ENCODE assay signal across 9 cellular contexts in the genomic region with DNA sequence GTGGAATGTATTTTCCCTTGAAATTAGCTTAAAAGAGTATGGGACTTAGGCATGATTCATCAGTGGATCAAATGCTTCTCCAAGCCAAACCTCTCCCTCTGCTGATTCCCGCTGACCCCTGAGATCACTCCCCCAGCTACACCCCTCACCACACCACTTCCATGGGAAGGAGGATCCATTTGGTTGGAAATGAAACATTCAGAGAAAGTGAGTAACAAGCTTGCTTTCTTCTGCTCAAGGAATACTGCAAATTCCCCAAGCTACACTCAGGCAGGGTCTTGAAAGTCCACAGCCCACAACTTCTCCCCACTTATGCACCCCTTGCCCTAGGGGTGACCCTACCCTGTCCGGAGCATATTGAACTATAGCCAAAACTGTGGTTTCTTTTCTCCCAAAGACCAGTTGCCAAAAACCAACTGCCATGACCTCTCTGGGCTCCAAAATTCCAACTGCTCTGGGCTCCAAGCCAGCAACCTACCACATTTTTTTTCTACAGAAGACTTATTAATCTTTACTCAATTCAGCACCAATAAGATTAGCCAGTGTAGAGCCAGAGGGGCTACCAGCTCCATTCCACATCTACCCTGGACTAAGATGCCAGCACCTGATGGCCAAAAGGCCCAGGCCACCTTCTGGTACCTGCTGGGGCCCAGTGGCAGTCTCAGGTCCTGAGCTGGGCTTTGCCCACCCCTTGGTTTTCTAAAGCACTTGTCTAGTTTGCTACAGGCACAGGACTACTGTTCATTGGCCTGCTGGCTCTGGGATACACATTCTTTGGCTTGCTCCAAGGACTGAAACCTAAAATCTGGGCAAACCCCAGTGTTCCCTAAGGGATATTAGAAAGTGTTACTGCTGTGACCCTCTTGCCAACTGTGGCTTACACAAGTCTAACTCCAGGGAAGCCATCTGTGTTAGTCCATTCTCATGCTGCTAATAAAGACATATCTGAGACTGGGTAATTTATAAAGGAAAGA.
DNase-seq lines count a peak whose midpoint lies in the region; ATAC-seq, FAIRE-seq and TF ChIP-seq lines count a peak whose summit lies in the region.
"Had no signal": no experiment of that assay in that cellular context is flagged by ENCODE, and none has a peak within 500 bp of the region (broad histone marks: within the 10 kb centered on the region; RNA-seq: fewer than 3 reads in every experiment).

No MANE protein-coding gene starts in this region.

- peak overlapping the region; percentile 84; the same call in 1 of the 2 replicates for H3K27ac ChIP-seq in GM23338 (ENCODE audit: low read depth)
- H3K27ac ChIP-seq in VCaP: peak overlapping the region; percentile 76
- H3K27ac ChIP-seq in heart right ventricle: peak overlapping the region in 9 of 10 donors; percentile 55 to 96 (median 88)
- H3K27ac ChIP-seq in gastrocnemius medialis: peak overlapping the region in 3 of 4 donors; percentile 9 to 30 (median 11)

- peaks cover 4% of the 10 kb centered on the region for H3K27me3 Mint-ChIP-seq in GM23338 (ENCODE audit: insufficient read depth, low read depth, poor library complexity)

- ATAC-seq in GM23338 (no peak), heart right ventricle (no peak), gastrocnemius medialis (no peak)

- H3K4me1 Mint-ChIP-seq in GM23338: peaks cover 47% of the 10 kb centered on the region

- in situ Hi-C loops in gastrocnemius medialis (cut with MboI; ENCODE audit: low sequenced_read_pairs in 4 of 4): loop anchor here in 1 of 4 donors (25.0 kb wide), 1 partner anchor 139 kb away; no protein-coding TSS in a partner anchor

- peaks cover 7% of the 10 kb centered on the region; the same call in 1 of the 2 replicates for H4K20me1 ChIP-seq in GM23338 (replicated peaks; ENCODE audit: insufficient read depth)

- peaks cover 84% of the 10 kb centered on the region for H3K79me2 ChIP-seq in GM23338 (replicated peaks; ENCODE audit: insufficient read depth)

- H3K36me3 Mint-ChIP-seq in GM23338 (ENCODE audit: low read depth): no peaks in the 10 kb centered on the region; the same call in 2 of the 3 replicates

- H3K9me3 ChIP-seq in heart right ventricle (no peaks in the 10 kb centered on the region), gastrocnemius medialis (no peaks in the 10 kb centered on the region)

- H3F3A ChIP-seq in GM23338 (replicated peaks; ENCODE audit: low read depth): peaks cover 10% of the 10 kb centered on the region; the same call in 1 of the 2 replicates

- no peak for TF ChIP-seq CTCF in GM23338 (conservative IDR thresholded peaks at IDR 0.05; ENCODE audit: low read depth in 2 of 2)
- no peak for TF ChIP-seq CTCF in VCaP (conservative IDR thresholded peaks at IDR 0.05)
- no peak for TF ChIP-seq CTCF in heart right ventricle (IDR thresholded peaks at IDR 0.05)
- no peak for TF ChIP-seq CTCF in gastrocnemius medialis (IDR thresholded peaks at IDR 0.05 in 4 of 5, conservative IDR thresholded peaks at IDR 0.05 in 1 of 5)

- H3K4me1 ChIP-seq in GM23338 (ENCODE audit: insufficient read depth) (peaks cover 45% of the 10 kb centered on the region), heart right ventricle (peaks cover 16 to 97% (median 70%) of the 10 kb centered on the region in 9 donors), gastrocnemius medialis (peaks cover 64 to 73% of the 10 kb centered on the region in 2 donors)

- H3K27me3 ChIP-seq in GM23338 (ENCODE audit: insufficient read depth) (no peaks in the 10 kb centered on the region), heart right ventricle (no peaks in the 10 kb centered on the region), gastrocnemius medialis (no peaks in the 10 kb centered on the region)

- H3K27ac Mint-ChIP-seq in GM23338: no peak overlapping the region

- intact Hi-C loops in heart right ventricle (cut with DNase I): loop anchor here in 1 of 10 donors (2.0 kb wide), 1 partner anchor 22 kb away; no protein-coding TSS in a partner anchor
- intact Hi-C loops in gastrocnemius medialis (cut with DNase I; ENCODE audit: low total_unique reads): no loop called here

- H3K36me3 ChIP-seq in GM23338 (ENCODE audit: insufficient read depth) (no peaks in the 10 kb centered on the region), heart right ventricle (no peaks in the 10 kb centered on the region), gastrocnemius medialis (no peaks in the 10 kb centered on the region)

- no peak for FAIRE-seq in GM19239 (lab: Jason Lieb, UNC)

- no peak overlapping the region; the same call in 2 of the 3 replicates for H3K4me3 Mint-ChIP-seq in GM23338

- no peaks in the 10 kb centered on the region for H3K9me3 Mint-ChIP-seq in GM23338

- DNase-seq in GM23338 (ENCODE audit: low spot score) (no peak), heart right ventricle (no peak), gastrocnemius medialis (no peak), GM19239 (ENCODE audit: insufficient read length, low spot score) (no peak), NCI-H1417 (lab: John Stamatoyannopoulos, UW) (no peak), NCI-H1436 (lab: John Stamatoyannopoulos, UW) (no peak)
- no peak for DNase-seq in central memory CD4-positive, alpha-beta T cell
- DNase-seq: glutamatergic neuron had no signal

- H2AFZ ChIP-seq in GM23338: no peak overlapping the region

- no peaks in the 10 kb centered on the region; the same call in 1 of the 2 replicates for H3K9me2 ChIP-seq in GM23338 (ENCODE audit: insufficient read depth)

- 46 to 47% methylated on average over 2 of the region's 2 CpGs for WGBS in heart right ventricle, 2 donors

- H3K4me2 ChIP-seq in GM23338: peak overlapping the region; percentile 64

- H3K4me3 ChIP-seq in GM23338: peak overlapping the region; percentile 33; the same call in 1 of the 2 replicates
- H3K4me3 ChIP-seq in heart right ventricle: no peak overlapping the region
- H3K4me3 ChIP-seq in gastrocnemius medialis: no peak overlapping the region

- TF ChIP-seq POLR2A in gastrocnemius medialis (IDR thresholded peaks at IDR 0.05): no peak

TF ChIP-seq in GM23338, 12 proteins besides CTCF, POLR2A, EP300 and RAD21:
- TF ChIP-seq POLR2AphosphoS5 (IDR thresholded peaks at IDR 0.05; ENCODE audit: low read depth) (no peak), EZH2phosphoT487 (IDR thresholded peaks at IDR 0.05; ENCODE audit: unreplicated experiment) (no peak), NANOG (IDR thresholded peaks at IDR 0.05; ENCODE audit: borderline replicate concordance) (no peak), STAT1 (IDR thresholded peaks at IDR 0.05; ENCODE audit: unreplicated experiment) (no peak), CREB1 (CRISPR knock-in tag; IDR thresholded peaks at IDR 0.05; ENCODE audit: low read depth) (no peak), EZH2 (IDR thresholded peaks at IDR 0.05; ENCODE audit: low read depth, unreplicated experiment) (no peak), JUNB (IDR thresholded peaks at IDR 0.05; ENCODE audit: unreplicated experiment) (no peak)
- TF ChIP-seq, protein P1, sequence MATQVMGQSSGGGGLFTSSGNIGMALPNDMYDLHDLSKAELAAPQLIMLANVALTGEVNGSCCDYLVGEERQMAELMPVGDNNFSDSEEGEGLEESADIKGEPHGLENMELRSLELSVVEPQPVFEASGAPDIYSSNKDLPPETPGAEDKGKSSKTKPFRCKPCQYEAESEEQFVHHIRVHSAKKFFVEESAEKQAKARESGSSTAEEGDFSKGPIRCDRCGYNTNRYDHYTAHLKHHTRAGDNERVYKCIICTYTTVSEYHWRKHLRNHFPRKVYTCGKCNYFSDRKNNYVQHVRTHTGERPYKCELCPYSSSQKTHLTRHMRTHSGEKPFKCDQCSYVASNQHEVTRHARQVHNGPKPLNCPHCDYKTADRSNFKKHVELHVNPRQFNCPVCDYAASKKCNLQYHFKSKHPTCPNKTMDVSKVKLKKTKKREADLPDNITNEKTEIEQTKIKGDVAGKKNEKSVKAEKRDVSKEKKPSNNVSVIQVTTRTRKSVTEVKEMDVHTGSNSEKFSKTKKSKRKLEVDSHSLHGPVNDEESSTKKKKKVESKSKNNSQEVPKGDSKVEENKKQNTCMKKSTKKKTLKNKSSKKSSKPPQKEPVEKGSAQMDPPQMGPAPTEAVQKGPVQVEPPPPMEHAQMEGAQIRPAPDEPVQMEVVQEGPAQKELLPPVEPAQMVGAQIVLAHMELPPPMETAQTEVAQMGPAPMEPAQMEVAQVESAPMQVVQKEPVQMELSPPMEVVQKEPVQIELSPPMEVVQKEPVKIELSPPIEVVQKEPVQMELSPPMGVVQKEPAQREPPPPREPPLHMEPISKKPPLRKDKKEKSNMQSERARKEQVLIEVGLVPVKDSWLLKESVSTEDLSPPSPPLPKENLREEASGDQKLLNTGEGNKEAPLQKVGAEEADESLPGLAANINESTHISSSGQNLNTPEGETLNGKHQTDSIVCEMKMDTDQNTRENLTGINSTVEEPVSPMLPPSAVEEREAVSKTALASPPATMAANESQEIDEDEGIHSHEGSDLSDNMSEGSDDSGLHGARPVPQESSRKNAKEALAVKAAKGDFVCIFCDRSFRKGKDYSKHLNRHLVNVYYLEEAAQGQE (IDR thresholded peaks at IDR 0.05; ENCODE audit: unreplicated experiment): no peak
- TF ChIP-seq, protein P2, sequence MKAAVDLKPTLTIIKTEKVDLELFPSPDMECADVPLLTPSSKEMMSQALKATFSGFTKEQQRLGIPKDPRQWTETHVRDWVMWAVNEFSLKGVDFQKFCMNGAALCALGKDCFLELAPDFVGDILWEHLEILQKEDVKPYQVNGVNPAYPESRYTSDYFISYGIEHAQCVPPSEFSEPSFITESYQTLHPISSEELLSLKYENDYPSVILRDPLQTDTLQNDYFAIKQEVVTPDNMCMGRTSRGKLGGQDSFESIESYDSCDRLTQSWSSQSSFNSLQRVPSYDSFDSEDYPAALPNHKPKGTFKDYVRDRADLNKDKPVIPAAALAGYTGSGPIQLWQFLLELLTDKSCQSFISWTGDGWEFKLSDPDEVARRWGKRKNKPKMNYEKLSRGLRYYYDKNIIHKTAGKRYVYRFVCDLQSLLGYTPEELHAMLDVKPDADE (IDR thresholded peaks at IDR 0.05): no peak

Comparison
In these comparisons a context has a peak if more than half of its experiments do, and no peak if none do; other contexts are left out.
1. H3K27ac ChIP-seq: peak in every context shown above with its lines; median percentile 88 in heart right ventricle; 84 in GM23338; 76 in VCaP; 11 in gastrocnemius medialis.